Comparison of ENCODE assay signal across 8 cellular contexts in genomic region chr10:114631678-114632417, GRCh38. TPM values are rescaled to one million over a fixed set of nuclear protein-coding genes. Genes with fewer than 3 reads are reported as not detected.
DNase-seq lines count a peak whose midpoint lies in the region; ATAC-seq, FAIRE-seq and TF ChIP-seq lines count a peak whose summit lies in the region.

No MANE protein-coding gene starts in this region.

- H2BK120ac ChIP-seq in mesendoderm (ENCODE audit: low read depth, low read length): no peak overlapping the region

- H3K27ac ChIP-seq in effector memory CD4-positive, alpha-beta T cell (ENCODE audit: insufficient read depth, low read length, poor library complexity, severe bottlenecking): no peak overlapping the region
- H3K27ac ChIP-seq in mesendoderm (ENCODE audit: low read depth, low read length) (no peak overlapping the region), subcutaneous abdominal adipose tissue (ENCODE audit: low read depth, low read length) (peak overlapping the region; percentile 50)

- TF ChIP-seq CTCF in BE2C (IDR thresholded peaks at IDR 0.05; ENCODE audit: low read depth, low read length) (no peak), WI38 (IDR thresholded peaks at IDR 0.05; ENCODE audit: low read depth, low read length) (no peak)

- H3K9ac ChIP-seq in mesendoderm (ENCODE audit: low read length) (peak overlapping the region; percentile 9), subcutaneous abdominal adipose tissue (ENCODE audit: low read length in 5 of 5) (peak overlapping the region in 4 of 5 donors; percentile 55 to 72 (median 56))

- no peak overlapping the region for H3K4ac ChIP-seq in mesendoderm (ENCODE audit: low read depth, low read length)

- no peak overlapping the region for H4K8ac ChIP-seq in mesendoderm (ENCODE audit: low read depth, low read length)

- no peak overlapping the region for H2BK5ac ChIP-seq in mesendoderm (ENCODE audit: low read length)

- DNase-seq in BE2C: peak; percentile 62
- peak; percentile 17 for DNase-seq in GM19239 (ENCODE audit: insufficient read length, low spot score)
- no peak for DNase-seq in effector memory CD4-positive, alpha-beta T cell
- peak; percentile 73 for DNase-seq in mesendoderm
- no peak for DNase-seq in SHP77 (lab: John Stamatoyannopoulos, UW)

- H3K9me3 ChIP-seq in BE2C (no peaks in the 10 kb centered on the region), subcutaneous abdominal adipose tissue (ENCODE audit: control insufficient read depth in 5 of 5, low read length in 5 of 5) (no peaks in the 10 kb centered on the region)
- H3K9me3 ChIP-seq in effector memory CD4-positive, alpha-beta T cell (ENCODE audit: control insufficient read depth, low read length): no peaks in the 10 kb centered on the region

- H3K4me1 ChIP-seq in BE2C (peaks cover 16% of the 10 kb centered on the region), mesendoderm (ENCODE audit: control insufficient read depth, low read depth, low read length) (no peaks in the 10 kb centered on the region), subcutaneous abdominal adipose tissue (ENCODE audit: control insufficient read depth in 5 of 5, insufficient read depth in 5 of 5, low read length in 5 of 5) (peaks cover 2 to 63% (median 44%) of the 10 kb centered on the region in 5 donors)
- no peaks in the 10 kb centered on the region for H3K4me1 ChIP-seq in effector memory CD4-positive, alpha-beta T cell (ENCODE audit: control insufficient read depth, insufficient read depth, low read length, poor library complexity, severe bottlenecking)

- peak overlapping the region; percentile 75 for H3K4me3 ChIP-seq in BE2C (ENCODE audit: low read depth, low read length)
- peak overlapping the region; percentile 68 for H3K4me3 ChIP-seq in WI38 (ENCODE audit: low read depth, low read length)
- H3K4me3 ChIP-seq in effector memory CD4-positive, alpha-beta T cell (ENCODE audit: insufficient read depth, low read depth, low read length, poor library complexity, severe bottlenecking): peak overlapping the region; percentile 58
- peak overlapping the region; percentile 27 for H3K4me3 ChIP-seq in mesendoderm (ENCODE audit: low read length)
- H3K4me3 ChIP-seq in subcutaneous abdominal adipose tissue (ENCODE audit: low read depth in 1 of 5, low read length in 5 of 5): peak overlapping the region; percentile 65 to 82 (median 78)

- H2BK15ac ChIP-seq in mesendoderm (replicated peaks; ENCODE audit: low read depth): no peak overlapping the region

- H3K23ac ChIP-seq in mesendoderm (ENCODE audit: low read length): no peak overlapping the region

- peak overlapping the region; percentile 38 for H3K56ac ChIP-seq in mesendoderm (ENCODE audit: low read length)

- no peak overlapping the region for H4K5ac ChIP-seq in mesendoderm (ENCODE audit: low read length)

- H3K27me3 ChIP-seq in BE2C (no peaks in the 10 kb centered on the region), mesendoderm (ENCODE audit: insufficient read depth, low read length, poor library complexity) (no peaks in the 10 kb centered on the region), subcutaneous abdominal adipose tissue (ENCODE audit: control insufficient read depth in 5 of 5, insufficient read depth in 4 of 5, low read length in 5 of 5) (peaks cover 0 to 6% (median 0%) of the 10 kb centered on the region in 5 donors)
- peaks cover 19% of the 10 kb centered on the region for H3K27me3 ChIP-seq in effector memory CD4-positive, alpha-beta T cell (replicated peaks; ENCODE audit: control insufficient read depth, insufficient read depth, low read length, poor library complexity, severe bottlenecking)

- H3K4me2 ChIP-seq in mesendoderm (ENCODE audit: low read length): peak overlapping the region; percentile 66

- no peaks in the 10 kb centered on the region for H3K79me1 ChIP-seq in mesendoderm (ENCODE audit: low read length)

- no peak overlapping the region for H2AK5ac ChIP-seq in mesendoderm (ENCODE audit: low read length)

- H3K18ac ChIP-seq in mesendoderm (ENCODE audit: low read length): peak overlapping the region; percentile 63

- no peaks in the 10 kb centered on the region for H3K79me2 ChIP-seq in mesendoderm (ENCODE audit: control insufficient read depth, insufficient read depth, low read length)

- FAIRE-seq in GM19239 (lab: Jason Lieb, UNC): no peak

- ATAC-seq in HG03342 (IDR thresholded peaks at IDR 0.05; ENCODE audit: unreplicated experiment): peak; percentile 68

- no peaks in the 10 kb centered on the region; the same call in 1 of the 2 replicates for H3K36me3 ChIP-seq in BE2C
- H3K36me3 ChIP-seq in effector memory CD4-positive, alpha-beta T cell (ENCODE audit: control insufficient read depth, insufficient read depth, low read length): no peaks in the 10 kb centered on the region
- H3K36me3 ChIP-seq in mesendoderm (ENCODE audit: control insufficient read depth, insufficient read depth, low read length): no peaks in the 10 kb centered on the region
- H3K36me3 ChIP-seq in subcutaneous abdominal adipose tissue (ENCODE audit: control insufficient read depth in 5 of 5, insufficient read depth in 5 of 5, low read length in 5 of 5): no peaks in the 10 kb centered on the region

- WGBS in mesendoderm (ENCODE audit: extremely low coverage, insufficient coverage, low lambda C conversion rate): no CpG with 5 or more reads among the region's 53 CpGs

RNA-seq across cellular contexts. Expression of gene ABLIM1, which starts 26.2 kb away (rescaled TPM):
- 44.0 TPM for polyA plus RNA-seq in BE2C (2012; ENCODE audit: insufficient read depth, insufficient read length, low read depth)
- 49.1 TPM for polyA plus RNA-seq in mesendoderm (2013, experiment 1 of 2)
- polyA plus RNA-seq in mesendoderm (2013, experiment 2 of 2): 50.3 TPM

Comparison
In these comparisons a context has a peak if more than half of its experiments do, and no peak if none do; other contexts are left out.
1. DNase-seq: peak in BE2C (single experiment), GM19239 (single experiment) and mesendoderm (single experiment); none in effector memory CD4-positive, alpha-beta T cell (0 of 3) and SHP77 (0 of 2).
2. H3K4me3 ChIP-seq: peak in every context shown above with its lines; median percentile 78 in subcutaneous abdominal adipose tissue; 75 in BE2C; 68 in WI38; 58 in effector memory CD4-positive, alpha-beta T cell; 27 in mesendoderm.